ENCODE assay signal across 19 cellular contexts in the genomic region with DNA sequence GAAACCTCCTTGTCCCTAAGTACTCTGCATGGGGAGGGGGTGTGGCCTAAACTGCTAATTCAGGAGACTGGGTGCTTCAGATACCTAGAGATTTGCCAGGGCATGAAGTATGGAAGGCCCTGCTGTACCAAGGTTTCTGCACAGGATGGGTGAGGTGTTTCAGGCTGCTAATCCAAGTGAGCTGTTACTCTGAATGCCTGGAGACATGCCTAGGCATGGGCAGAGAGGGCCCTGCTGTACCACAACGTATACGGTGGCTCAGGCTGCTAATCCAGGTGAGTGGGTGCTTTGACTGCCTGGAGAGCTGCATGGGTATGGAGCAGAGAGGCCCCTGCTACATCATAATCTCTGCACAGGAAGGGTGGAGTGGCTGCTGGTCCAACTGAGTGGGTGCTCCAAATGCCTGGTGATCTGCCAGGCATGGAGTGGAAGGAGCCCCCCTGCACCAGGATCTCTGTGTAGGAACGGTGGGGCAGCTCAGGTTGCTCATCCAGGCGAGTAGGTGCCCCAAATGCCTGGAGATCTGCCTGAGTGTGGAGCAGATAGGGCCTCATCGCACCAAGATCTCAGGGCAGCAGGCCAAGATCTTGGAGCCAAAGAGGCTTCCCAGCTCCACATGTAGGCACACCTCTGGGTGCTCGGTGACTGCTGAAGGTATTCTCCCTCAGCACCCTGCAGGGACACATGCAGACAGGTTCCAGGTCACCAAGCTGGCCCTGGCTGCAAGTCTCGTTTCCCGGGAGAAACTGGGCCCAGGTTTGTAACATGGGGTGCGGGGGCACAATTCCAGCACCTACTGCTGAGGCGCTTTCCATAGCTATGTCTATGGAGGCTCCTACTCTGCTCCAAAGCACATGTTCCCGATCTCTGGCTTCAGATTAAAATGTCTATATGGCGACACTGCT.
"Had no signal": no experiment of that assay in that cellular context is flagged by ENCODE, and none has a peak within 500 bp of the region (broad histone marks: within the 10 kb centered on the region; RNA-seq: fewer than 3 reads in every experiment).

No MANE protein-coding gene starts in this region.

- H3K36me3 ChIP-seq: gastrocnemius medialis, ovary, uterus had no signal

- H3K27ac ChIP-seq: dorsolateral prefrontal cortex, gastrocnemius medialis, ovary, uterus had no signal

- ATAC-seq: gastrocnemius medialis; left cardiac atrium; left ventricle myocardium superior; mucosa of descending colon; naive thymus-derived CD8-positive, alpha-beta T cell; right cardiac atrium had no signal

- H3K9me3 ChIP-seq: gastrocnemius medialis, mucosa of descending colon, ovary had no signal

- DNase-seq: central memory CD4-positive, alpha-beta T cell; cortex of kidney; dorsolateral prefrontal cortex; effector memory CD4-positive, alpha-beta T cell; gastrocnemius medialis; glutamatergic neuron; immature natural killer cell; kidney; left cardiac atrium; left ventricle myocardium superior; mucosa of descending colon; naive thymus-derived CD8-positive, alpha-beta T cell; ovary; right cardiac atrium; small intestine; stimulated activated CD4-positive, alpha-beta T cell treated with anti-CD3 and anti-CD28 coated beads, Interleukin-12 subunit alpha, Interleukin-12 subunit beta, amount 100 ng/mL, for 4 hours; stimulated activated naive CD4-positive, alpha-beta T cell treated with Interleukin-2 at 50 U/mL for 16 hours; uterus had no signal

- H3K4me1 ChIP-seq: gastrocnemius medialis, uterus had no signal

- H3K4me3 ChIP-seq: dorsolateral prefrontal cortex, gastrocnemius medialis, lung, mucosa of descending colon, ovary, uterus had no signal

- H3K27me3 ChIP-seq: gastrocnemius medialis, ovary, uterus had no signal
